Comparison of ENCODE assay signal across 1 cellular context in the genomic region with DNA sequence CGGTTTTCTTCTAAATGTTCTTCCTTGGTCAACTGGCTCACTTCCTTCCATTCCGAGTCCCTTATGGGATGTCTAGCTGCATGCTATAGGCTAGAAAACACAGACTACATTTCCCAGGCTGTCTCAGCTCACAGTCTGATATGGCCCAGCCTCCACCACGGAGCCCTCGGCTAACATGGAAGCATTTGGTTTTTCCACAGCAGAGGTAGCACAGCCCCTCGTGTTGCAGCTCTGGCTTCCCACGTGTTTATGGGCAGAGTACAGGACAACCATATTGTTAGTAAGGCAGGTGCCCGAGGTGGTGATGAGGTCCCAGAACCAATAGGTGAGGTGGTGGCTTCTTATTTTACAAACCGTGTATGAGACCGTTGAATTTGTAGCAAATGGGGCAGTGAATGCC.
TF ChIP-seq lines count a peak whose summit lies in the region.

No MANE protein-coding gene starts in this region.

TF ChIP-seq in IMR-90, 13 proteins besides CTCF, POLR2A, EP300 and RAD21:
- TF ChIP-seq FOS (IDR thresholded peaks at IDR 0.05; ENCODE audit: low read depth, low read length) (no peak), SMC3 (IDR thresholded peaks at IDR 0.05; ENCODE audit: low read depth, low read length) (no peak), CEBPB (IDR thresholded peaks at IDR 0.05; ENCODE audit: low read depth, low read length) (no peak), MAZ (IDR thresholded peaks at IDR 0.05; ENCODE audit: borderline replicate concordance, low read depth, low read length) (no peak), NFE2L2 (IDR thresholded peaks at IDR 0.05; ENCODE audit: low read depth, low read length) (no peak), MAFK (IDR thresholded peaks at IDR 0.05; ENCODE audit: low read depth, low read length) (no peak)
